In the genomic region with DNA sequence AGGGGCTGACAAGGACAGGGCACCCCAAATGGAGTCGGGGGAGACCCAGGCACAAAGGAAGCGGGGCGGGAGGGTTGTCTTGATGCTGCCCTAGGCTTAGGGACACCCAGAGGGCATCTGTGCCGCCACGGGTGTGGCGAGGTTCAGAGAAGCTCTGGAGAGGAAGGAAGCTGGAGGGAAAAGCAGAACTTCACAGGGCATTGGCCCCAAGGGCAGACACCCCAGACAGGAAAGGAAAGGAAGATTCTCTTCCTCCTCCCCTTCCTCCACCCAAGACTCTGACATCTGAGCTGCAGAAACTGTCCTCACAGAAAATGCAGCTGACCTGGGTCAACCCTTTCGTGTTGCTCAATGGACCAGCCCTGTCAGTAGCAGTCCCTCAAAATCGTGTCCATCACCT, we compare ENCODE assay signal across 1 cellular context.
TF ChIP-seq lines count a peak whose summit lies in the region.

No MANE protein-coding gene starts in this region.

TF ChIP-seq in liver, 16 proteins besides CTCF, POLR2A, EP300 and RAD21 (continued from another document):
- no peak for TF ChIP-seq REST (IDR thresholded peaks at IDR 0.05)
- TF ChIP-seq GABPA (IDR thresholded peaks at IDR 0.05 in 1 of 2, conservative IDR thresholded peaks at IDR 0.05 in 1 of 2) = no peak
- TF ChIP-seq FOXA1 (IDR thresholded peaks at IDR 0.05) = no peak
- no peak for TF ChIP-seq HNF4G (IDR thresholded peaks at IDR 0.05)
- TF ChIP-seq, protein P1, sequence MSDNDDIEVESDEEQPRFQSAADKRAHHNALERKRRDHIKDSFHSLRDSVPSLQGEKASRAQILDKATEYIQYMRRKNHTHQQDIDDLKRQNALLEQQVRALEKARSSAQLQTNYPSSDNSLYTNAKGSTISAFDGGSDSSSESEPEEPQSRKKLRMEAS (IDR thresholded peaks at IDR 0.05) = peak; percentile 41
- peak in 1 of 2 donors; percentile 45 for TF ChIP-seq EGR1 (IDR thresholded peaks at IDR 0.05; ENCODE audit: low read depth in 2 of 2)
